Comparison of ENCODE assay signal across 25 cellular contexts in genomic region chr1:85599638-85600037, GRCh38. TPM values are rescaled to one million over a fixed set of nuclear protein-coding genes. Genes with fewer than 3 reads are reported as not detected.
"Had no signal": no experiment of that assay in that cellular context is flagged by ENCODE, and none has a peak within 500 bp of the region (broad histone marks: within the 10 kb centered on the region; RNA-seq: fewer than 3 reads in every experiment).

No MANE protein-coding gene starts in this region.

- H3K36me3 Mint-ChIP-seq: immature natural killer cell; mesothelial cell of epicardium; natural killer cell treated with Interleukin-12 subunit alpha and Interleukin-12 subunit beta and Interleukin-15 and Interleukin-18, amount 100 ng/mL, for 72 hours had no signal

- DNase-seq: dermis blood vessel endothelial cell; effector memory CD8-positive, alpha-beta T cell; foreskin keratinocyte; glutamatergic neuron; hypothalamus; immature natural killer cell; naive B cell; pancreas; right lobe of liver; stimulated activated CD4-positive, alpha-beta T cell treated with anti-CD3 and anti-CD28 coated beads, Interleukin-4, amount 100 ng/mL, for 4 hours; stimulated activated naive CD8-positive, alpha-beta T cell treated with anti-CD3 and anti-CD28 coated beads, Interleukin-15, Interleukin-2, amounts not matched to agents 100 U/mL and 50 U/mL, for 24 hours; upper lobe of left lung had no signal

- H3K9me3 Mint-ChIP-seq: effector memory CD8-positive, alpha-beta T cell; immature natural killer cell; mesothelial cell of epicardium had no signal

- H3K9me3 ChIP-seq: mucosa of descending colon, neutrophil, pancreas, right lobe of liver, thoracic aorta, tibial nerve, upper lobe of left lung, vagina had no signal

- H3K27ac Mint-ChIP-seq: effector memory CD8-positive, alpha-beta T cell; immature natural killer cell; memory B cell; mesothelial cell of epicardium; naive B cell; natural killer cell treated with Interleukin-12 subunit alpha and Interleukin-12 subunit beta and Interleukin-15 and Interleukin-18, amount 100 ng/mL, for 72 hours; stimulated activated memory B cell treated with anti-CD40 and anti-IgM and Interleukin-4, amounts not matched to agents 10 μg/mL and 1 μg/mL and 100 μg/mL, for 72 hours had no signal

- H3K36me3 ChIP-seq: neutrophil, pancreas, right lobe of liver, thoracic aorta, tibial nerve, upper lobe of left lung, vagina had no signal

- H3K27me3 ChIP-seq: foreskin keratinocyte, neutrophil, pancreas, right lobe of liver, tibial nerve, upper lobe of left lung, vagina had no signal

- H3K4me1 Mint-ChIP-seq: immature natural killer cell; memory B cell; mesothelial cell of epicardium; naive B cell; neural crest cell; stimulated activated memory B cell treated with anti-CD40 and anti-IgM and Interleukin-4, amounts not matched to agents 10 μg/mL and 1 μg/mL and 100 μg/mL, for 72 hours had no signal

- H3K4me1 ChIP-seq: foreskin keratinocyte, right lobe of liver, tibial nerve, upper lobe of left lung, vagina had no signal

- H3K27me3 Mint-ChIP-seq: effector memory CD8-positive, alpha-beta T cell; naive B cell; natural killer cell treated with Interleukin-12 subunit alpha and Interleukin-12 subunit beta and Interleukin-15 and Interleukin-18, amount 100 ng/mL, for 72 hours; stimulated activated memory B cell treated with anti-CD40 and anti-IgM and Interleukin-4, amounts not matched to agents 10 μg/mL and 1 μg/mL and 100 μg/mL, for 72 hours had no signal

- ATAC-seq: effector memory CD8-positive, alpha-beta T cell; foreskin keratinocyte; natural killer cell treated with Interleukin-12 subunit alpha and Interleukin-12 subunit beta and Interleukin-15 and Interleukin-18, amount 100 ng/mL, for 72 hours; right lobe of liver; stimulated activated memory B cell treated with anti-CD40 and anti-IgM and Interleukin-4, amounts not matched to agents 10 μg/mL and 1 μg/mL and 100 μg/mL, for 72 hours; stimulated activated naive CD8-positive, alpha-beta T cell treated with anti-CD3 and anti-CD28 coated beads, Interleukin-15, Interleukin-2, amounts not matched to agents 100 U/mL and 50 U/mL, for 24 hours had no signal

- H3K27ac ChIP-seq: foreskin keratinocyte, neutrophil, pancreas, right lobe of liver, tibial nerve, vagina had no signal

- H3K4me3 ChIP-seq: coronary artery, lung, mucosa of descending colon, pancreas, right lobe of liver, smooth muscle cell, thoracic aorta, tibial nerve, upper lobe of left lung, vagina had no signal

- FAIRE-seq: pancreas had no signal

- H3K4me3 Mint-ChIP-seq: effector memory CD8-positive, alpha-beta T cell; immature natural killer cell; memory B cell; mesothelial cell of epicardium; naive B cell; natural killer cell treated with Interleukin-12 subunit alpha and Interleukin-12 subunit beta and Interleukin-15 and Interleukin-18, amount 100 ng/mL, for 72 hours; neural crest cell; stimulated activated memory B cell treated with anti-CD40 and anti-IgM and Interleukin-4, amounts not matched to agents 10 μg/mL and 1 μg/mL and 100 μg/mL, for 72 hours had no signal

- H3K4me2 ChIP-seq: smooth muscle cell had no signal

RNA-seq across cellular contexts. Expression of gene CCN1, which starts 19.1 kb away (rescaled TPM):
- total RNA-seq: natural killer cell treated with Interleukin-12 subunit alpha and Interleukin-12 subunit beta and Interleukin-15 and Interleukin-18, amount 100 ng/mL, for 72 hours had no signal
- polyA plus RNA-seq: immature natural killer cell had no signal
